ENCODE assay signal across 1 cellular context in the genomic region with DNA sequence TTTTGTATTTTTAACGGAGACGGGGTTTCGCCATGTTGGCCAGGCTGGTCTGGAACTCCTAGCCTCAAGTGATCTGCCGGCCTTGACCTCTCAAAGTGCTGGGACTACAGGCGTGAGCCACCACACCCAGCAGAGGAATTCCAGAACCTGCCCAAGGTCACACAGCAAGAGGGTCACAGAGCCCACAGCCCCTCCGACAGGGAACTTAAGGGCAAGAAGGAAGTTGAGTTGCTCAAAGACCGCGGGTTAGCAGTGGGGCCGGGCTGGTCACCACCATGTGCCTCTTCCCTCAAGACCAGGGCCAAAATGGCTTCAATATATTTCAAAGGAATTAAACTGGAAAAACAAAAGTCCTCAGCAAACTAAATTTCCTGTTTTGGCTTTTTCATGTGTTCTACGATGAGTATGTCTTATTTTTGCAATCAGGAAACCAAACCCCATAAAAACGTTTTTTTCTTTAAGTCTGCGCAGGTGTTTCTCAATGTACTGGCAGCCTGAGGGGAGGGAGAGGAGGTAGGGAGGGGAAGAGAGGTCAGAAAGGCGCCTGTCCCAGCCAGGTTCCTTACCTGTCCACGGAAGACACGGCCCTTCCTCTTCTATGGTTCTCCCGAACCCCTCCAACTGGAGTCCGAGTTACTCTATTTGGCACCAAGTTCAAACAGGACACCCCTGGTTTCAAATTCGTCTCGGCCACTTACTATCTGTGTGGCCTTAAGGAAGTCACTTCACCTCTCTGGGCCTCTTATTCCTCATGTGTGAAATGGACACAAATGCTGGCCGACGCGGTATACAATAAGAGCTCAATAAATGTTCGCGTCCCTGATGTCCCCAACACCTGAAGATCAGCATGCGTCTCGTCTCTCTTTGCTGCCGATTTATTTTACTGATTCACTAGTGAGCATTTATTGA.
TF ChIP-seq lines count a peak whose summit lies in the region.

No MANE protein-coding gene starts in this region.

TF ChIP-seq in K562, 482 proteins besides CTCF, POLR2A, EP300 and RAD21 (continued from another document and continues in another):
- TF ChIP-seq, protein P1, sequence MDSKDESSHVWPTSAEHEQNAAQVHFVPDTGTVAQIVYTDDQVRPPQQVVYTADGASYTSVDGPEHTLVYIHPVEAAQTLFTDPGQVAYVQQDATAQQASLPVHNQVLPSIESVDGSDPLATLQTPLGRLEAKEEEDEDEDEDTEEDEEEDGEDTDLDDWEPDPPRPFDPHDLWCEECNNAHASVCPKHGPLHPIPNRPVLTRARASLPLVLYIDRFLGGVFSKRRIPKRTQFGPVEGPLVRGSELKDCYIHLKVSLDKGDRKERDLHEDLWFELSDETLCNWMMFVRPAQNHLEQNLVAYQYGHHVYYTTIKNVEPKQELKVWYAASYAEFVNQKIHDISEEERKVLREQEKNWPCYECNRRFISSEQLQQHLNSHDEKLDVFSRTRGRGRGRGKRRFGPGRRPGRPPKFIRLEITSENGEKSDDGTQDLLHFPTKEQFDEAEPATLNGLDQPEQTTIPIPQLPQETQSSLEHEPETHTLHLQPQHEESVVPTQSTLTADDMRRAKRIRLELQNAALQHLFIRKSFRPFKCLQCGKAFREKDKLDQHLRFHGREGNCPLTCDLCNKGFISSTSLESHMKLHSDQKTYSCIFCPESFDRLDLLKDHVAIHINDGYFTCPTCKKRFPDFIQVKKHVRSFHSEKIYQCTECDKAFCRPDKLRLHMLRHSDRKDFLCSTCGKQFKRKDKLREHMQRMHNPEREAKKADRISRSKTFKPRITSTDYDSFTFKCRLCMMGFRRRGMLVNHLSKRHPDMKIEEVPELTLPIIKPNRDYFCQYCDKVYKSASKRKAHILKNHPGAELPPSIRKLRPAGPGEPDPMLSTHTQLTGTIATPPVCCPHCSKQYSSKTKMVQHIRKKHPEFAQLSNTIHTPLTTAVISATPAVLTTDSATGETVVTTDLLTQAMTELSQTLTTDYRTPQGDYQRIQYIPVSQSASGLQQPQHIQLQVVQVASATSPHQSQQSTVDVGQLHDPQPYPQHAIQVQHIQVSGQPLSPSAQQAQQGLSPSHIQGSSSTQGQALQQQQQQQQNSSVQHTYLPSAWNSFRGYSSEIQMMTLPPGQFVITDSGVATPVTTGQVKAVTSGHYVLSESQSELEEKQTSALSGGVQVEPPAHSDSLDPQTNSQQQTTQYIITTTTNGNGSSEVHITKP (IDR thresholded peaks at IDR 0.05; ENCODE audit: partially characterized antibody), result peak; percentile 98
- TF ChIP-seq BRF1 (IDR thresholded peaks at IDR 0.05; ENCODE audit: borderline replicate concordance, extremely low read depth, insufficient read length), result no peak
- TF ChIP-seq, protein P2, sequence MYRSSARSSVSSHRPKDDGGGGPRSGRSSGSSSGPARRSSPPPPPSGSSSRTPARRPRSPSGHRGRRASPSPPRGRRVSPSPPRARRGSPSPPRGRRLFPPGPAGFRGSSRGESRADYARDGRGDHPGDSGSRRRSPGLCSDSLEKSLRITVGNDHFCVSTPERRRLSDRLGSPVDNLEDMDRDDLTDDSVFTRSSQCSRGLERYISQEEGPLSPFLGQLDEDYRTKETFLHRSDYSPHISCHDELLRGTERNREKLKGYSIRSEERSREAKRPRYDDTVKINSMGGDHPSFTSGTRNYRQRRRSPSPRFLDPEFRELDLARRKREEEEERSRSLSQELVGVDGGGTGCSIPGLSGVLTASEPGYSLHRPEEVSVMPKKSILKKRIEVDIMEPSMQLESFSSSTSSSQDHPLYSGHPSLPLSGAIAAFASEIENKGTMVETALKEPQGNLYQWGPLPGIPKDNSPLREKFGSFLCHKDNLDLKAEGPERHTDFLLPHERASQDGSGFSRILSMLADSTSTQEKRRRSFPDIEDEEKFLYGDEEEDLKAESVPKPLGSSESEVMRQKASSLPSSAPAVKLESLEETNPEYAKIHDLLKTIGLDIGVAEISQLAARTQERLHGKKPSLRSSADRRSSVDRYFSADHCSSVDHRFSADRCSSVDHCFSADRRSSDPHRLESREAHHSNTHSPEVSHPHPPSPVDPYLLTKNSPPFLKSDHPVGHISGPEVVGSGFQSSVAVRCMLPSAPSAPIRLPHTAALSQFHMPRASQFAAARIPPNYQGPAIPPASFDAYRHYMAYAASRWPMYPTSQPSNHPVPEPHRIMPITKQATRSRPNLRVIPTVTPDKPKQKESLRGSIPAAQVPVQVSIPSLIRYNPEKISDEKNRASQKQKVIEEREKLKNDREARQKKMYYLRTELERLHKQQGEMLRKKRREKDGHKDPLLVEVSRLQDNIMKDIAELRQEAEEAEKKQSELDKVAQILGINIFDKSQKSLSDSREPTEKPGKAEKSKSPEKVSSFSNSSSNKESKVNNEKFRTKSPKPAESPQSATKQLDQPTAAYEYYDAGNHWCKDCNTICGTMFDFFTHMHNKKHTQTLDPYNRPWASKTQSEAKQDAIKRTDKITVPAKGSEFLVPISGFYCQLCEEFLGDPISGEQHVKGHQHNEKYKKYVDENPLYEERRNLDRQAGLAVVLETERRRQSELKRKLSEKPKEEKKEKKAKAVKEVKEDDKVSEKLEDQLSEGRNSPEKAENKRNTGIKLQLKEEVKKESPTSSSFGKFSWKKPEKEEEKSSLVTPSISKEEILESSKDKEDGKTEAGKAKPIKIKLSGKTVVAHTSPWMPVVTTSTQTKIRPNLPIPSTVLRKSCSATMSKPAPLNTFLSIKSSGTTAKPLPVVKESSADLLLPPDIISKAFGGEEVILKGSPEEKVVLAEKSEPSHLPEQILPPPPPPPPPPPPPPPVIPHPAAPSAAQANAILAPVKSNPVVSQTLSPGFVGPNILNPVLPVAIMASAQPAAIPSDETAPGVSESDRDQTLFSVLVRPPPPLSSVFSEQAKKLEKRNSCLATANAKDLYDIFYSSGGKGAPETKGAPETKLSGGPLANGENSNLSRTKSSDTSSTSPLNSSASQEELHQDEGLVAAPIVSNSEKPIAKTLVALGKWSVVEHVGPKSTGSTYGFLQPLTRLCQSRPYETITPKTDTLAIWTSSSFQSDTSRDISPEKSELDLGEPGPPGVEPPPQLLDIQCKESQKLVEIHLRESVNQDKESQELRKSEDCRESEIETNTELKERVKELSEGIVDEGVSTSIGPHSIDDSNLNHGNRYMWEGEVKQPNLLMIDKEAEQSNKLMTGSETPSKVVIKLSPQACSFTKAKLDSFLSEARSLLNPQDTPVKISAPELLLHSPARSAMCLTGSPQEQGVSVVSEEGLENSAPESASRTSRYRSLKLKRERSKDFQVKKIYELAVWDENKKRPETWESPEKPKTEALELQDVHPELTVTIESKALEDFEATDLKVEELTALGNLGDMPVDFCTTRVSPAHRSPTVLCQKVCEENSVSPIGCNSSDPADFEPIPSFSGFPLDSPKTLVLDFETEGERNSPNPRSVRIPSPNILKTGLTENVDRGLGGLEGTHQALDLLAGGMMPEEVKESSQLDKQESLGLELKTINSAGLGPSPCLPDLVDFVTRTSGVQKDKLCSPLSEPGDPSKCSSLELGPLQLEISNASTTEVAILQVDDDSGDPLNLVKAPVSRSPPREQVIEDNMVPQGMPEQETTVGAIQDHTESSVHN (IDR thresholded peaks at IDR 0.05; ENCODE audit: borderline replicate concordance in 1 of 2, low read depth in 1 of 2), result no peak
- no peak for TF ChIP-seq ZNF586 (CRISPR knock-in tag; conservative IDR thresholded peaks at IDR 0.05)
- no peak for TF ChIP-seq ZNF57 (CRISPR knock-in tag; IDR thresholded peaks at IDR 0.05)
- TF ChIP-seq, protein P3, sequence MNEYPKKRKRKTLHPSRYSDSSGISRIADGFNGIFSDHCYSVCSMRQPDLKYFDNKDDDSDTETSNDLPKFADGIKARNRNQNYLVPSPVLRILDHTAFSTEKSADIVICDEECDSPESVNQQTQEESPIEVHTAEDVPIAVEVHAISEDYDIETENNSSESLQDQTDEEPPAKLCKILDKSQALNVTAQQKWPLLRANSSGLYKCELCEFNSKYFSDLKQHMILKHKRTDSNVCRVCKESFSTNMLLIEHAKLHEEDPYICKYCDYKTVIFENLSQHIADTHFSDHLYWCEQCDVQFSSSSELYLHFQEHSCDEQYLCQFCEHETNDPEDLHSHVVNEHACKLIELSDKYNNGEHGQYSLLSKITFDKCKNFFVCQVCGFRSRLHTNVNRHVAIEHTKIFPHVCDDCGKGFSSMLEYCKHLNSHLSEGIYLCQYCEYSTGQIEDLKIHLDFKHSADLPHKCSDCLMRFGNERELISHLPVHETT (CRISPR knock-in tag; conservative IDR thresholded peaks at IDR 0.05 in 1 of 2, IDR thresholded peaks at IDR 0.05 in 1 of 2), result 0 out of 4 replicates have a peak, but pooled peaks of 1 of the 2 experiments have one; percentile 0
- no peak for TF ChIP-seq STAT5B (CRISPR knock-in tag; IDR thresholded peaks at IDR 0.05)
- no peak for TF ChIP-seq ZNF551 (CRISPR knock-in tag; IDR thresholded peaks at IDR 0.05)
- no peak for TF ChIP-seq TBP (optimal IDR thresholded peaks at IDR 0.05; ENCODE audit: low read depth, low read length)
- peak; percentile 2 for TF ChIP-seq SAP30 (IDR thresholded peaks at IDR 0.05; ENCODE audit: borderline replicate concordance, insufficient read depth, low read depth, low read length, poor library complexity, severe bottlenecking)
- TF ChIP-seq RFX5 (IDR thresholded peaks at IDR 0.05; ENCODE audit: low read depth, low read length), result no peak
- TF ChIP-seq ZBTB1 (CRISPR knock-in tag; IDR thresholded peaks at IDR 0.05; ENCODE audit: borderline replicate concordance, low read depth), result no peak; the same call in 1 of the 2 replicates
- TF ChIP-seq CEBPB (tag; IDR thresholded peaks at IDR 0.05), result peak; percentile 33; the same call in 1 of the 2 replicates
- TF ChIP-seq, protein P4, sequence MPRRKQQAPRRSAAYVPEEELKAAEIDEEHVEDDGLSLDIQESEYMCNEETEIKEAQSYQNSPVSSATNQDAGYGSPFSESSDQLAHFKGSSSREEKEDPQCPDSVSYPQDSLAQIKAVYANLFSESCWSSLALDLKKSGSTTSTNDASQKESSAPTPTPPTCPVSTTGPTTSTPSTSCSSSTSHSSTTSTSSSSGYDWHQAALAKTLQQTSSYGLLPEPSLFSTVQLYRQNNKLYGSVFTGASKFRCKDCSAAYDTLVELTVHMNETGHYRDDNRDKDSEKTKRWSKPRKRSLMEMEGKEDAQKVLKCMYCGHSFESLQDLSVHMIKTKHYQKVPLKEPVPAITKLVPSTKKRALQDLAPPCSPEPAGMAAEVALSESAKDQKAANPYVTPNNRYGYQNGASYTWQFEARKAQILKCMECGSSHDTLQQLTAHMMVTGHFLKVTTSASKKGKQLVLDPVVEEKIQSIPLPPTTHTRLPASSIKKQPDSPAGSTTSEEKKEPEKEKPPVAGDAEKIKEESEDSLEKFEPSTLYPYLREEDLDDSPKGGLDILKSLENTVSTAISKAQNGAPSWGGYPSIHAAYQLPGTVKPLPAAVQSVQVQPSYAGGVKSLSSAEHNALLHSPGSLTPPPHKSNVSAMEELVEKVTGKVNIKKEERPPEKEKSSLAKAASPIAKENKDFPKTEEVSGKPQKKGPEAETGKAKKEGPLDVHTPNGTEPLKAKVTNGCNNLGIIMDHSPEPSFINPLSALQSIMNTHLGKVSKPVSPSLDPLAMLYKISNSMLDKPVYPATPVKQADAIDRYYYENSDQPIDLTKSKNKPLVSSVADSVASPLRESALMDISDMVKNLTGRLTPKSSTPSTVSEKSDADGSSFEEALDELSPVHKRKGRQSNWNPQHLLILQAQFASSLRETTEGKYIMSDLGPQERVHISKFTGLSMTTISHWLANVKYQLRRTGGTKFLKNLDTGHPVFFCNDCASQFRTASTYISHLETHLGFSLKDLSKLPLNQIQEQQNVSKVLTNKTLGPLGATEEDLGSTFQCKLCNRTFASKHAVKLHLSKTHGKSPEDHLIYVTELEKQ (CRISPR knock-in tag; IDR thresholded peaks at IDR 0.05), result no peak
- peak; percentile 44 for TF ChIP-seq CHD1 (IDR thresholded peaks at IDR 0.05; ENCODE audit: low read length)
- peak in 1 of 2 experiments; percentile 67; a peak in 2 of 4 replicates for TF ChIP-seq TEAD1 (CRISPR knock-in tag; IDR thresholded peaks at IDR 0.05)
- TF ChIP-seq TSC22D4 (tag; IDR thresholded peaks at IDR 0.05), result no peak
- 0 out of 4 replicates have a peak, but pooled peaks of 1 of the 2 experiments have one; percentile 50 for TF ChIP-seq ARNT (IDR thresholded peaks at IDR 0.05)
- TF ChIP-seq, protein P5, sequence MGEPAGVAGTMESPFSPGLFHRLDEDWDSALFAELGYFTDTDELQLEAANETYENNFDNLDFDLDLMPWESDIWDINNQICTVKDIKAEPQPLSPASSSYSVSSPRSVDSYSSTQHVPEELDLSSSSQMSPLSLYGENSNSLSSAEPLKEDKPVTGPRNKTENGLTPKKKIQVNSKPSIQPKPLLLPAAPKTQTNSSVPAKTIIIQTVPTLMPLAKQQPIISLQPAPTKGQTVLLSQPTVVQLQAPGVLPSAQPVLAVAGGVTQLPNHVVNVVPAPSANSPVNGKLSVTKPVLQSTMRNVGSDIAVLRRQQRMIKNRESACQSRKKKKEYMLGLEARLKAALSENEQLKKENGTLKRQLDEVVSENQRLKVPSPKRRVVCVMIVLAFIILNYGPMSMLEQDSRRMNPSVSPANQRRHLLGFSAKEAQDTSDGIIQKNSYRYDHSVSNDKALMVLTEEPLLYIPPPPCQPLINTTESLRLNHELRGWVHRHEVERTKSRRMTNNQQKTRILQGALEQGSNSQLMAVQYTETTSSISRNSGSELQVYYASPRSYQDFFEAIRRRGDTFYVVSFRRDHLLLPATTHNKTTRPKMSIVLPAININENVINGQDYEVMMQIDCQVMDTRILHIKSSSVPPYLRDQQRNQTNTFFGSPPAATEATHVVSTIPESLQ (CRISPR knock-in tag; IDR thresholded peaks at IDR 0.05), result 0 out of 2 replicates have a peak, but pooled peaks have one; percentile 27
- no peak for TF ChIP-seq ZNF75A (CRISPR knock-in tag; IDR thresholded peaks at IDR 0.05)
- TF ChIP-seq SMARCA4 (IDR thresholded peaks at IDR 0.05), result 0 out of 2 replicates have a peak, but pooled peaks have one; percentile 1
- TF ChIP-seq HEY1 (CRISPR knock-in tag; IDR thresholded peaks at IDR 0.05; ENCODE audit: borderline replicate concordance), result no peak
- TF ChIP-seq CREB1 (IDR thresholded peaks at IDR 0.05), result 0 out of 2 replicates have a peak, but pooled peaks have one; percentile 12
- TF ChIP-seq CREB1 (CRISPR knock-in tag; IDR thresholded peaks at IDR 0.05), result no peak
- no peak for TF ChIP-seq YBX1 (IDR thresholded peaks at IDR 0.05)
- TF ChIP-seq ZNF146 (CRISPR knock-in tag; IDR thresholded peaks at IDR 0.05; ENCODE audit: unreplicated experiment), result no peak
- peak; percentile 55; the same call in 1 of the 2 replicates for TF ChIP-seq EP400 (IDR thresholded peaks at IDR 0.05)
- TF ChIP-seq L3MBTL2 (IDR thresholded peaks at IDR 0.05), result peak; percentile 79
- peak; percentile 100 for TF ChIP-seq ZKSCAN8 (CRISPR knock-in tag; IDR thresholded peaks at IDR 0.05)
- TF ChIP-seq NR2C1 (IDR thresholded peaks at IDR 0.05), result no peak
- TF ChIP-seq NR2C1 (tag; IDR thresholded peaks at IDR 0.05), result 0 out of 2 replicates have a peak, but pooled peaks have one; percentile 8
- 0 out of 2 replicates have a peak, but pooled peaks have one; percentile 64 for TF ChIP-seq PTBP1 (IDR thresholded peaks at IDR 0.05; ENCODE audit: low read depth, low read length)
- TF ChIP-seq, protein P6, sequence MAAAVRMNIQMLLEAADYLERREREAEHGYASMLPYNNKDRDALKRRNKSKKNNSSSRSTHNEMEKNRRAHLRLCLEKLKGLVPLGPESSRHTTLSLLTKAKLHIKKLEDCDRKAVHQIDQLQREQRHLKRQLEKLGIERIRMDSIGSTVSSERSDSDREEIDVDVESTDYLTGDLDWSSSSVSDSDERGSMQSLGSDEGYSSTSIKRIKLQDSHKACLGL (CRISPR knock-in tag; IDR thresholded peaks at IDR 0.05; ENCODE audit: borderline replicate concordance, poor library complexity, severe bottlenecking), result no peak
- TF ChIP-seq, protein P7, sequence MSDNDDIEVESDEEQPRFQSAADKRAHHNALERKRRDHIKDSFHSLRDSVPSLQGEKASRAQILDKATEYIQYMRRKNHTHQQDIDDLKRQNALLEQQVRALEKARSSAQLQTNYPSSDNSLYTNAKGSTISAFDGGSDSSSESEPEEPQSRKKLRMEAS (CRISPR knock-in tag; IDR thresholded peaks at IDR 0.05), result peak; percentile 83
- no peak for TF ChIP-seq DACH1 (IDR thresholded peaks at IDR 0.05; ENCODE audit: partially characterized antibody)
- TF ChIP-seq MTA1 (IDR thresholded peaks at IDR 0.05; ENCODE audit: borderline replicate concordance), result no peak
- TF ChIP-seq ZNF3 (CRISPR knock-in tag; IDR thresholded peaks at IDR 0.05), result no peak
- TF ChIP-seq ZKSCAN3 (CRISPR knock-in tag; IDR thresholded peaks at IDR 0.05), result no peak
